ENCODE assay signal across 15 cellular contexts in genomic region chr6:170081556-170081955, GRCh38.
"Had no signal": no experiment of that assay in that cellular context is flagged by ENCODE, and none has a peak within 500 bp of the region (broad histone marks: within the 10 kb centered on the region; RNA-seq: fewer than 3 reads in every experiment).

No MANE protein-coding gene starts in this region.

- H3K36me3 Mint-ChIP-seq: activated naive CD8-positive, alpha-beta T cell; stimulated activated memory B cell treated with anti-CD40 and anti-IgM and Interleukin-4, amounts not matched to agents 10 μg/mL and 1 μg/mL and 100 μg/mL, for 72 hours; T-cell had no signal

- H3K4me1 Mint-ChIP-seq: stimulated activated memory B cell treated with anti-CD40 and anti-IgM and Interleukin-4, amounts not matched to agents 10 μg/mL and 1 μg/mL and 100 μg/mL, for 72 hours had no signal

- H3K4me3 ChIP-seq: body of pancreas, SK-N-MC, tibial artery had no signal

- H3K9me3 ChIP-seq: body of pancreas, tibial artery had no signal

- H3K36me3 ChIP-seq: tibial artery had no signal

- H3K27ac ChIP-seq: body of pancreas, SK-N-MC, tibial artery had no signal

- DNase-seq: activated CD4-positive, alpha-beta T cell treated with anti-CD3 and anti-CD28 coated beads for 4 hours; activated gamma-delta T cell treated with Interleukin-2 at 50 U/mL for 16 hours; activated T-cell treated with anti-CD3 and anti-CD28 coated beads, Interleukin-2, amount 50 U/mL, for 1 hour; amniotic stem cell; mesendoderm; stimulated activated CD4-positive, alpha-beta T cell treated with anti-CD3 and anti-CD28 coated beads, Interleukin-2, amount 100 ng/mL, for 48 hours; T1000; tibial artery had no signal

- H3K4me3 Mint-ChIP-seq: activated naive CD8-positive, alpha-beta T cell; nephron progenitor cell; stimulated activated memory B cell treated with anti-CD40 and anti-IgM and Interleukin-4, amounts not matched to agents 10 μg/mL and 1 μg/mL and 100 μg/mL, for 72 hours; T-cell had no signal

- H3K27me3 Mint-ChIP-seq: activated naive CD8-positive, alpha-beta T cell; T-cell had no signal

- ATAC-seq: body of pancreas; esophagus mucosa; stimulated activated memory B cell treated with anti-CD40 and anti-IgM and Interleukin-4, amounts not matched to agents 10 μg/mL and 1 μg/mL and 100 μg/mL, for 72 hours; T-cell had no signal

- H3K9me3 Mint-ChIP-seq: T-cell had no signal

- H3K27ac Mint-ChIP-seq: activated naive CD8-positive, alpha-beta T cell; nephron progenitor cell; stimulated activated memory B cell treated with anti-CD40 and anti-IgM and Interleukin-4, amounts not matched to agents 10 μg/mL and 1 μg/mL and 100 μg/mL, for 72 hours; T-cell had no signal

- H3K4me1 ChIP-seq: body of pancreas, tibial artery had no signal
